ENCODE assay signal across 1 cellular context in the genomic region with DNA sequence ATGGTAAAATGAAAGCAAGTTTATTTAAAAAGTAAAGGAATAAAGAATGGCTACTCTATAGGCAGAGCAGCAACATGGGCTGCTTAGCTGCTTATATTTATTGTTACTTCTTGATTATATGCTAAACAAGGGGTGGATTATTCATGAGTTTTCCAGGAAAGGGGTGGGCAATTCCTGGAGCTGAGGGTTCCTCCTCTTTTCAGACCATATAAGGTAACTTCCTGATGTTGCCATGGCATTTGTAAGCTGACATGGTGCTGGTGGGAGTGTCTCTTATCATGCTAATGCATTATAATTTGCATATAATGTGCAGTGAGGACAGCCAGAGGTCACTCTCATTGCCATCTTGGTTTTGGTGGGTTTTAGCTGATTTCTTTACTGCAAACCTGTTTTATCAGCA.
TF ChIP-seq lines count a peak whose summit lies in the region.

No MANE protein-coding gene starts in this region.

TF ChIP-seq in GM12878, 131 proteins besides CTCF, POLR2A, EP300 and RAD21:
- 0 out of 2 replicates have a peak, but pooled peaks have one; percentile 25 for TF ChIP-seq PKNOX1 (IDR thresholded peaks at IDR 0.05)
TF ChIP-seq in GM12878: peak in this region for 1; not testable (repeated sequence) for 130.
